Comparison of ENCODE assay signal across 35 cellular contexts in the genomic region with DNA sequence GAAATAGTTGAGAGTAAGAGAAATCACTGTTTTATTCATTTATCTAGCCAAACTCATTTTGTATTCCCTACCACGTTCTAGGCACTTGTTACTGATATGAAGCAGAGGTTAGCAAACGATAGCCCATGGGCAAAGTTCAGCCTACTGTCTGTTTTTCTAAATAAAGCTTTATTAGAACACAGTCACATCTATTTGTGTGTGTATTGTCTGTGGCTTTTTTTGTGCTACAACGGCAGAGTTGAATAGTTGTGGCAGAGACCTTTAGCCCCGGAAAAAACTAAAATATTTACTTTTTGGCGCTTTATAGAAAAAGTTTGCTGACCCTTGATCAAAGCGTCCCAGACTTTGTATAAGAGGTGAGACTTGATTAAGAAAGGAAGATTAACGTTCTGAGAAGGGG.
"Had no signal": no experiment of that assay in that cellular context is flagged by ENCODE, and none has a peak within 500 bp of the region (broad histone marks: within the 10 kb centered on the region; RNA-seq: fewer than 3 reads in every experiment).

No MANE protein-coding gene starts in this region.

- H3K9me3 ChIP-seq: MG63 had no signal

- DNase-seq: Kasumi-1, MG63, MM.1S, MV-4-11, NCI-H1048, NCI-H1092, NCI-H1092 treated with DMSO at 0.1 percent for 48 hours, NCI-H1105, NCI-H1105 treated with DMSO at 0.1 percent for 48 hours, NCI-H1417, NCI-H1417 treated with DMSO at 0.1 percent for 48 hours, NCI-H1436, NCI-H1436 treated with DMSO at 0.1 percent for 48 hours, NCI-H146, NCI-H1694, NCI-H1694 treated with DMSO at 0.1 percent for 48 hours, NCI-H187, NCI-H187 treated with DMSO at 0.1 percent for 48 hours, NCI-H1930, NCI-H2029, NCI-H2029 treated with DMSO at 0.1 percent for 48 hours, NCI-H2081, NCI-H2081 treated with DMSO at 0.1 percent for 48 hours, NCI-H2107, NCI-H2171, NCI-H2171 treated with DMSO at 0.1 percent for 48 hours, NCI-H2227 treated with DMSO at 0.1 percent for 48 hours, NCI-H226, NCI-H345, NCI-H446, NCI-H446 treated with DMSO at 0.1 percent for 48 hours, NCI-H510A, NCI-H510A treated with DMSO at 0.1 percent for 48 hours, NCI-H524, NCI-H524 treated with DMSO at 0.1 percent for 48 hours had no signal

- H3K27me3 ChIP-seq: MG63 had no signal

- H3K36me3 ChIP-seq: MG63 had no signal

- H3K4me3 ChIP-seq: MG63 had no signal
